In genomic region chr13:57843555-57843954, GRCh38 we compare ENCODE assay signal across 32 cellular contexts.
"Had no signal": no experiment of that assay in that cellular context is flagged by ENCODE, and none has a peak within 500 bp of the region (broad histone marks: within the 10 kb centered on the region; RNA-seq: fewer than 3 reads in every experiment).

No MANE protein-coding gene starts in this region.

- H3K4me3 ChIP-seq: PC-9, SJCRH30 had no signal

- H3K27me3 ChIP-seq: SJCRH30 had no signal

- H2AFZ ChIP-seq: PC-9 had no signal

- H3K36me3 ChIP-seq: SJCRH30 had no signal

- ATAC-seq: Panc1, Right ventricle myocardium inferior had no signal

- H3K27ac ChIP-seq: PC-9, RWPE1, SJCRH30 had no signal

- H3K4me1 ChIP-seq: SJCRH30 had no signal

- DNase-seq: Kasumi-1, KBM-7, NCI-H1048, NCI-H1092 treated with DMSO at 0.1 percent for 48 hours, NCI-H1105 treated with DMSO at 0.1 percent for 48 hours, NCI-H1417, NCI-H1436, NCI-H146, NCI-H1694, NCI-H187, NCI-H1930, NCI-H2029 treated with DMSO at 0.1 percent for 48 hours, NCI-H2081 treated with DMSO at 0.1 percent for 48 hours, NCI-H2107, NCI-H2171, NCI-H226, NCI-H446 treated with DMSO at 0.1 percent for 48 hours, NCI-H510A, NCI-H524, NCI-H526, NCI-H69, NCI-H748 treated with DMSO at 0.1 percent for 48 hours, NCI-H82, PC-9, SHP77, SIG-M5, SJCRH30, SW 1271, T-helper 1 cell had no signal

- H3K4me2 ChIP-seq: PC-9 had no signal
